In genomic region chr4:25702848-25703247, GRCh38 we compare ENCODE assay signal across 14 cellular contexts. TPM values are rescaled to one million over a fixed set of nuclear protein-coding genes. Genes with fewer than 3 reads are reported as not detected.
DNase-seq lines count a peak whose midpoint lies in the region; ATAC-seq and TF ChIP-seq lines count a peak whose summit lies in the region.
"Had no signal": no experiment of that assay in that cellular context is flagged by ENCODE, and none has a peak within 500 bp of the region (broad histone marks: within the 10 kb centered on the region; RNA-seq: fewer than 3 reads in every experiment).

No MANE protein-coding gene starts in this region.

- no peaks in the 10 kb centered on the region for H3K27me3 ChIP-seq in left ventricle myocardium inferior (ENCODE audit: low read depth)

- DNase-seq in ACHN (peak; percentile 78), HT1080 (ENCODE audit: low read depth) (peak; percentile 58), amygdala (lab: John Stamatoyannopoulos, UW) (peak in 39 of 56 donors; percentile 1 to 66 (median 12)), left ventricle myocardium inferior (peak; percentile 40), OCI-M1 (lab: John Stamatoyannopoulos, UW) (no peak), NCI-H82 (lab: John Stamatoyannopoulos, UW) (no peak), NCI-H510A (lab: John Stamatoyannopoulos, UW) (no peak)
- DNase-seq: activated T-cell treated with anti-CD3 and anti-CD28 coated beads for 4 hours, dermis blood vessel endothelial cell, NCI-H1930, SW 1271 had no signal

- ATAC-seq in GM21786 (IDR thresholded peaks at IDR 0.05; ENCODE audit: unreplicated experiment) = no peak

- peaks cover 8% of the 10 kb centered on the region for H3K4me1 ChIP-seq in left ventricle myocardium inferior

- no peaks in the 10 kb centered on the region for H3K36me3 ChIP-seq in left ventricle myocardium inferior

- intact Hi-C loops in left ventricle myocardium inferior (cut with micrococcal nuclease) = no loop called here

- peaks cover 4% of the 10 kb centered on the region for H3K9me3 ChIP-seq in left ventricle myocardium inferior (replicated peaks)

- no peak overlapping the region for H3K4me3 ChIP-seq in left ventricle myocardium inferior

- in situ Hi-C loops in ACHN (cut with HindIII; ENCODE audit: low pct_ligation_motif_present, low pct_unique_long_range_greater_than_20kb, low sequenced_read_pairs) = no loop called here

- peak; percentile 15 for TF ChIP-seq CTCF in left ventricle myocardium inferior (IDR thresholded peaks at IDR 0.05; ENCODE audit: borderline replicate concordance)

- H3K27ac ChIP-seq in left ventricle myocardium inferior (replicated peaks) = peak overlapping the region; percentile 17
- H3K27ac ChIP-seq: C4-2B had no signal

RNA-seq across cellular contexts. Expression of gene SLC34A2, which starts 47.2 kb away (rescaled TPM):
- total RNA-seq in HT1080 (2014; rRNA removed; shearing (Covaris generic)) = not detected in 2 replicates
- polyA plus RNA-seq in HT1080 (2015; cell fraction: cytosol; rRNA removed) = not detected in 2 replicates
- polyA plus RNA-seq in HT1080 (2015; cell fraction: nucleus; rRNA removed) = not detected in 2 replicates
- total RNA-seq in left ventricle myocardium inferior = not detected
- total RNA-seq: pulmonary artery endothelial cell had no signal

Comparison
In these comparisons a context has a peak if more than half of its experiments do, and no peak if none do; other contexts are left out.
1. DNase-seq: peak in ACHN (single experiment), HT1080 (single experiment), amygdala (39 of 56) and left ventricle myocardium inferior (single experiment); none in OCI-M1 (single experiment), NCI-H82 (single experiment) and NCI-H510A (single experiment).